Comparison of ENCODE assay signal across 8 cellular contexts in the genomic region with DNA sequence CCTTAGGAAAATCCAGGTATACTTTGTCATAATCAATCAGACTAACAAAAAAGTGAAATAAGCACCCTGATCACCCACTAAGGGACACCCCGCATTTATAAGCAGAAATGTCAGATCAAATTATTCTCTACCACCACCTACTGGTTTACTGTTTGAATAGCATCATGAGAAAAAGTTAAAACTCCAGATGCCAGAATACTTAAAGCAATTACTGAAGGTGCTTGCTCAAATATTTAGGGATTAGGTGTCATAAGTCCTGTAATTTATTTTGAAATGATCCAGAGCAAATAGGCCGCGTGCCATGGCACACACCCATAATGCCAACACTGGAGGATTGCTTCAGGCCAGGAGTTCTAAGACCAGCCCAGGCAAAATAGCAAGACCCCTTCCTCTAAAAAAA. TPM values are rescaled to one million over a fixed set of nuclear protein-coding genes. Genes with fewer than 3 reads are reported as not detected.
DNase-seq lines count a peak whose midpoint lies in the region; ATAC-seq and TF ChIP-seq lines count a peak whose summit lies in the region.

No MANE protein-coding gene starts in this region.

- H3K9me3 ChIP-seq in adipocyte (ENCODE audit: control insufficient read depth, low read length), result no peaks in the 10 kb centered on the region

- TF ChIP-seq POLR2A in NB4 (IDR thresholded peaks at IDR 0.05; ENCODE audit: extremely low read depth, insufficient read length), result no peak

- H3K4me1 ChIP-seq in adipocyte (ENCODE audit: control insufficient read depth, insufficient read depth, low read length), result peaks cover 29% of the 10 kb centered on the region

- H3K9ac ChIP-seq in adipocyte (ENCODE audit: low read length), result peak overlapping the region; percentile 83

- ATAC-seq in activated naive CD4-positive, alpha-beta T cell treated with anti-CD3 and anti-CD28 coated beads, Interleukin-2, amount 50 U/mL, for 72 hours, result no peak
- ATAC-seq in left lobe of liver (peak; percentile 66), GM19455 (IDR thresholded peaks at IDR 0.05; ENCODE audit: unreplicated experiment) (no peak), HG02571 (IDR thresholded peaks at IDR 0.05; ENCODE audit: unreplicated experiment) (no peak)

- intact Hi-C loops in activated naive CD4-positive, alpha-beta T cell treated with anti-CD3 and anti-CD28 coated beads for 36 hours (cut with micrococcal nuclease), result loop anchor here (1.0 kb wide), 1 partner anchor 53 kb away; no protein-coding TSS in a partner anchor

- no peak overlapping the region for H3K27ac Mint-ChIP-seq in activated naive CD4-positive, alpha-beta T cell treated with anti-CD3 and anti-CD28 coated beads for 36 hours
- no peak overlapping the region for H3K27ac Mint-ChIP-seq in activated naive CD4-positive, alpha-beta T cell treated with anti-CD3 and anti-CD28 coated beads, Interleukin-2, amount 50 U/mL, for 72 hours

- no peaks in the 10 kb centered on the region for H3K36me3 ChIP-seq in adipocyte (ENCODE audit: control insufficient read depth, insufficient read depth, low read length, severe bottlenecking)

- H3K27me3 Mint-ChIP-seq in activated naive CD4-positive, alpha-beta T cell treated with anti-CD3 and anti-CD28 coated beads for 36 hours (ENCODE audit: low read depth), result peaks cover 2% of the 10 kb centered on the region

- H3K4me3 ChIP-seq in NB4 (ENCODE audit: low read depth, low read length), result peak overlapping the region; percentile 76
- peak overlapping the region; percentile 63 for H3K4me3 ChIP-seq in adipocyte (ENCODE audit: low read length)

- H3K9me3 Mint-ChIP-seq in activated naive CD4-positive, alpha-beta T cell treated with anti-CD3 and anti-CD28 coated beads for 36 hours, result no peaks in the 10 kb centered on the region
- no peaks in the 10 kb centered on the region for H3K9me3 Mint-ChIP-seq in activated naive CD4-positive, alpha-beta T cell treated with anti-CD3 and anti-CD28 coated beads, Interleukin-2, amount 50 U/mL, for 72 hours

- peaks cover 26% of the 10 kb centered on the region for H3K4me1 Mint-ChIP-seq in activated naive CD4-positive, alpha-beta T cell treated with anti-CD3 and anti-CD28 coated beads for 36 hours (ENCODE audit: low read depth)

- CTCF ChIA-PET in activated naive CD4-positive, alpha-beta T cell treated with anti-CD3 and anti-CD28 coated beads for 36 hours (lab: Charles Lee), result interaction anchor here (0.5 to 8.7 kb wide), 18 partner anchors 8 to 145 kb away, joined by 3 to 81 read pairs (median 4); no protein-coding TSS in a partner anchor

- peaks cover 48% of the 10 kb centered on the region for H3K36me3 Mint-ChIP-seq in activated naive CD4-positive, alpha-beta T cell treated with anti-CD3 and anti-CD28 coated beads for 36 hours (ENCODE audit: low read depth)
- H3K36me3 Mint-ChIP-seq in activated naive CD4-positive, alpha-beta T cell treated with anti-CD3 and anti-CD28 coated beads, Interleukin-2, amount 50 U/mL, for 72 hours, result peaks cover 36 to 45% of the 10 kb centered on the region in 2 donors

- H3K27me3 ChIP-seq in adipocyte (replicated peaks; ENCODE audit: control insufficient read depth, insufficient read depth, low read length), result no peaks in the 10 kb centered on the region

- DNase-seq in activated naive CD4-positive, alpha-beta T cell treated with anti-CD3 and anti-CD28 coated beads for 36 hours, result no peak
- DNase-seq in activated naive CD4-positive, alpha-beta T cell treated with anti-CD3 and anti-CD28 coated beads, Interleukin-2, amount 50 U/mL, for 72 hours (ENCODE audit: low spot score in 2 of 2), result no peak
- DNase-seq in NB4 (ENCODE audit: low read depth) (peak; percentile 61), adipocyte (ENCODE audit: low read depth) (peak; percentile 76), left lobe of liver (ENCODE audit: low spot score) (peak; percentile 39)
- DNase-seq in activated CD4-positive, CD25-positive, alpha-beta regulatory T cell (lab: John Stamatoyannopoulos, UW), result no peak

- peak; percentile 19 for TF ChIP-seq CTCF in NB4 (IDR thresholded peaks at IDR 0.05; ENCODE audit: low read depth, low read length)

- H3K4me3 Mint-ChIP-seq in activated naive CD4-positive, alpha-beta T cell treated with anti-CD3 and anti-CD28 coated beads for 36 hours, result peak overlapping the region; percentile 12

RNA-seq across cellular contexts. Expression of gene TOP2A, which starts 2.3 kb away (rescaled TPM):
- 100 to 1,000 TPM; 410 to 416 TPM for total RNA-seq in activated naive CD4-positive, alpha-beta T cell treated with anti-CD3 and anti-CD28 coated beads for 36 hours
- total RNA-seq in activated naive CD4-positive, alpha-beta T cell treated with anti-CD3 and anti-CD28 coated beads, Interleukin-2, amount 50 U/mL, for 72 hours, result 100 to 1,000 TPM; 283 to 508 TPM
- total RNA-seq in left lobe of liver, result 1.8 TPM

RNA-seq across cellular contexts. Expression of gene IGFBP4, which starts 27.9 kb away (rescaled TPM):
- total RNA-seq in activated naive CD4-positive, alpha-beta T cell treated with anti-CD3 and anti-CD28 coated beads for 36 hours, result 1 to 10 TPM; 8.8 to 9.2 TPM
- total RNA-seq in activated naive CD4-positive, alpha-beta T cell treated with anti-CD3 and anti-CD28 coated beads, Interleukin-2, amount 50 U/mL, for 72 hours, result 10 to 100 TPM in 1 of 2 donors, 1 to 10 TPM in 1; 8.4 to 85.1 TPM
- total RNA-seq in left lobe of liver, result 501 TPM

RNA-seq across cellular contexts. Expression of gene GJD3, which starts 50.9 kb away (rescaled TPM):
- not detected for total RNA-seq in activated naive CD4-positive, alpha-beta T cell treated with anti-CD3 and anti-CD28 coated beads for 36 hours
- total RNA-seq in activated naive CD4-positive, alpha-beta T cell treated with anti-CD3 and anti-CD28 coated beads, Interleukin-2, amount 50 U/mL, for 72 hours, result not detected
- 0.68 TPM for total RNA-seq in left lobe of liver

Comparison
In these comparisons a context has a peak if more than half of its experiments do, and no peak if none do; other contexts are left out.
1. DNase-seq: peak in NB4 (single experiment), adipocyte (single experiment) and left lobe of liver (single experiment); none in activated naive CD4-positive, alpha-beta T cell treated with anti-CD3 and anti-CD28 coated beads for 36 hours (single experiment), activated naive CD4-positive, alpha-beta T cell treated with anti-CD3 and anti-CD28 coated beads, Interleukin-2, amount 50 U/mL, for 72 hours (0 of 2) and activated CD4-positive, CD25-positive, alpha-beta regulatory T cell (0 of 4).
2. RNA of gene TOP2A, which starts 2.3 kb away (total RNA-seq): 283 to 508 TPM in activated naive CD4-positive, alpha-beta T cell treated with anti-CD3 and anti-CD28 coated beads, Interleukin-2, amount 50 U/mL, for 72 hours and 410 to 416 TPM in activated naive CD4-positive, alpha-beta T cell treated with anti-CD3 and anti-CD28 coated beads for 36 hours; 1.8 TPM in left lobe of liver (single experiment); every median in the first group is over 100 times any median in the second.